8 cellular contexts compared by ENCODE assay signal in the genomic region with DNA sequence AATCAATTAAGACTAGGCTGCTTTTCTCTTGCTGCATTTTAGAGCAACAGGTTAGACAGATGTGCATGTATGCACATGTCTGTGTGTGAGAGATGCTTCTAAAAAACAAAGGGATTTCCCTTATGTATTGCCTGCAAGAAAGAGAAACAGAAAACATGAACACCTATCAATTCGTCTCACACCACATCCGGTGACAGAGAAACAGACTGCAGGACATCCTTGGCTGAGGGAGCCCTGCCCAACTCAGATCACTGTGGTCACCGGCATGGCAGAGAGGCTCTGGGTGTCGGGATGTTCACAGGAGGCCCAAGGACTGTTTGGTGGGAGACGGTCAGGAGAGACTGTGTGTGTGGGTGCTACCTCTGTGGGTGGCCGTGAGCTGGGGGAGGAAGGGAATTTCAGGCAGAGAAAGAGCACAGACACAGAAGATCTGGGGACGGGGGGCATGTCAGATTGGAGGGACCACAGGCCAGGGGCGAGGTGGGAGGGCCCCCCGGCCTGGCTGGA. TPM values are rescaled to one million over a fixed set of nuclear protein-coding genes. Genes with fewer than 3 reads are reported as not detected.
DNase-seq lines count a peak whose midpoint lies in the region; ATAC-seq and TF ChIP-seq lines count a peak whose summit lies in the region.

No MANE protein-coding gene starts in this region.

- POLR2A ChIA-PET in SK-N-SH (lab: Yijun Ruan, JAX) (no interaction called here), A673 (lab: Charles Lee; ENCODE audit: low non-redundant PET) (no interaction called here)

- BruUV-seq in A673 (replicated peaks; lab: Mats Ljungman, UMichigan): no TSS peak

- peaks cover 11% of the 10 kb centered on the region; the same call in 1 of the 2 replicates for H4K20me1 ChIP-seq in SK-N-SH (ENCODE audit: insufficient read depth)

- peaks cover 41% of the 10 kb centered on the region; the same call in 1 of the 2 replicates for H3K79me2 ChIP-seq in SK-N-SH (ENCODE audit: insufficient read depth)

- ATAC-seq in GM21423 (IDR thresholded peaks at IDR 0.05; ENCODE audit: unreplicated experiment) (peak; percentile 67), HG03575 (IDR thresholded peaks at IDR 0.05; ENCODE audit: extremely low read depth, insufficient number of reproducible peaks, low FRiP score, unreplicated experiment) (peak; percentile 64), left ventricle myocardium superior (peak; percentile 3)

- 97% methylated on average over 9 of the region's 9 CpGs for WGBS in SK-N-SH (ENCODE audit: low lambda C conversion rate)

- H3K4me1 ChIP-seq in SK-N-SH (ENCODE audit: control insufficient read depth in 1 of 2, insufficient read depth in 2 of 2, low read depth in 1 of 2, low read length in 1 of 2): peaks cover 6 to 10% of the 10 kb centered on the region in 2 experiments; a peak in 1 of 4 replicates
- no peaks in the 10 kb centered on the region for H3K4me1 ChIP-seq in A673 (ENCODE audit: insufficient read depth, low read length, poor library complexity, severe bottlenecking)

- H3K27me3 ChIP-seq in SK-N-SH (ENCODE audit: insufficient read depth) (no peaks in the 10 kb centered on the region), A673 (replicated peaks; ENCODE audit: insufficient read depth, low read depth, low read length, poor library complexity) (no peaks in the 10 kb centered on the region)

- no peaks in the 10 kb centered on the region for H3K9me2 ChIP-seq in SK-N-SH

- in situ Hi-C loops in GM13977 (cut with MboI; ENCODE audit: low pct_unique_long_range_greater_than_20kb, low sequenced_read_pairs, unreplicated experiment): loop anchor here (25.0 kb wide), 1 partner anchor 1163 kb away; no protein-coding TSS in a partner anchor

- CTCF ChIA-PET in SK-N-SH (lab: Yijun Ruan, JAX): interaction anchor here (3.5 kb wide), 1 partner anchor 148 kb away, joined by 16 read pairs; no protein-coding TSS in a partner anchor
- CTCF ChIA-PET in A673 (lab: Charles Lee): no interaction called here

- H3K4me2 ChIP-seq in SK-N-SH: no peak overlapping the region

- H3F3A ChIP-seq in SK-N-SH (replicated peaks; ENCODE audit: insufficient read depth): peaks cover 8% of the 10 kb centered on the region

- H3K27ac ChIP-seq in SK-N-SH (ENCODE audit: low read depth in 2 of 2, low read length in 1 of 2): no peak overlapping the region
- H3K27ac ChIP-seq in A673 (ENCODE audit: low read depth, low read length, poor library complexity, severe bottlenecking): no peak overlapping the region

- no peak overlapping the region for H3K9ac ChIP-seq in SK-N-SH

- DNase-seq in GM13977 (ENCODE audit: low spot score) (peak; percentile 71), left ventricle myocardium superior (no peak), SK-N-SH (no peak), A673 (ENCODE audit: low spot score) (no peak), SW480 (ENCODE audit: low spot score) (no peak), DMS 273 (lab: John Stamatoyannopoulos, UW; ENCODE audit: unreplicated experiment) (no peak)

- H3K4me3 ChIP-seq in SK-N-SH (ENCODE audit: low read depth in 2 of 2, low read length in 1 of 2) (no peak overlapping the region), A673 (ENCODE audit: low read depth, low read length, poor library complexity, severe bottlenecking) (no peak overlapping the region)

- intact Hi-C loops in left ventricle myocardium superior (cut with micrococcal nuclease) (loop anchor here (5.0 kb wide), 1 partner anchor 148 kb away; no protein-coding TSS in a partner anchor), A673 (cut with micrococcal nuclease; ENCODE audit: unreplicated experiment) (no loop called here)

- TF ChIP-seq CTCF in GM13977 (IDR thresholded peaks at IDR 0.05; ENCODE audit: extremely low read depth, insufficient read depth, missing control alignments) (no peak), SK-N-SH (IDR thresholded peaks at IDR 0.05) (no peak), A673 (conservative IDR thresholded peaks at IDR 0.05; ENCODE audit: low read depth, low read length) (no peak)

- no peak overlapping the region for H2AFZ ChIP-seq in SK-N-SH (ENCODE audit: low read depth)

- H3K36me3 ChIP-seq in SK-N-SH (replicated peaks in 1 of 2; ENCODE audit: control insufficient read depth in 1 of 2, insufficient read depth in 2 of 2, low read length in 1 of 2) (peaks cover 2 to 31% of the 10 kb centered on the region in 2 experiments), A673 (ENCODE audit: insufficient read depth, low read length, poor library complexity, severe bottlenecking) (no peaks in the 10 kb centered on the region)

- H3K9me3 ChIP-seq in SK-N-SH (no peaks in the 10 kb centered on the region), A673 (ENCODE audit: low read depth, low read length, poor library complexity, severe bottlenecking) (no peaks in the 10 kb centered on the region)

- TF ChIP-seq RAD21 in SK-N-SH (IDR thresholded peaks at IDR 0.05; ENCODE audit: low read length): no peak

- TF ChIP-seq EP300 in SK-N-SH (IDR thresholded peaks at IDR 0.05; ENCODE audit: borderline replicate concordance in 1 of 2, low read depth in 1 of 2, low read length in 1 of 2): no peak

TF ChIP-seq in SK-N-SH, 30 proteins besides CTCF, POLR2A, EP300 and RAD21:
- TF ChIP-seq, protein P1, sequence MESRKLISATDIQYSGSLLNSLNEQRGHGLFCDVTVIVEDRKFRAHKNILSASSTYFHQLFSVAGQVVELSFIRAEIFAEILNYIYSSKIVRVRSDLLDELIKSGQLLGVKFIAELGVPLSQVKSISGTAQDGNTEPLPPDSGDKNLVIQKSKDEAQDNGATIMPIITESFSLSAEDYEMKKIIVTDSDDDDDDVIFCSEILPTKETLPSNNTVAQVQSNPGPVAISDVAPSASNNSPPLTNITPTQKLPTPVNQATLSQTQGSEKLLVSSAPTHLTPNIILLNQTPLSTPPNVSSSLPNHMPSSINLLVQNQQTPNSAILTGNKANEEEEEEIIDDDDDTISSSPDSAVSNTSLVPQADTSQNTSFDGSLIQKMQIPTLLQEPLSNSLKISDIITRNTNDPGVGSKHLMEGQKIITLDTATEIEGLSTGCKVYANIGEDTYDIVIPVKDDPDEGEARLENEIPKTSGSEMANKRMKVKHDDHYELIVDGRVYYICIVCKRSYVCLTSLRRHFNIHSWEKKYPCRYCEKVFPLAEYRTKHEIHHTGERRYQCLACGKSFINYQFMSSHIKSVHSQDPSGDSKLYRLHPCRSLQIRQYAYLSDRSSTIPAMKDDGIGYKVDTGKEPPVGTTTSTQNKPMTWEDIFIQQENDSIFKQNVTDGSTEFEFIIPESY (IDR thresholded peaks at IDR 0.05; ENCODE audit: borderline replicate concordance, low read depth): no peak
- TF ChIP-seq NRF1 (IDR thresholded peaks at IDR 0.05; ENCODE audit: low read depth, low read length) (no peak), YY1 (IDR thresholded peaks at IDR 0.05; ENCODE audit: low read depth) (no peak), ELF1 (IDR thresholded peaks at IDR 0.05) (no peak), RXRA (IDR thresholded peaks at IDR 0.05; ENCODE audit: borderline replicate concordance, low read depth) (no peak), TCF12 (IDR thresholded peaks at IDR 0.05) (no peak), CHD2 (IDR thresholded peaks at IDR 0.05; ENCODE audit: low read length, partially characterized antibody) (no peak), MEF2A (IDR thresholded peaks at IDR 0.05; ENCODE audit: borderline replicate concordance, low read depth) (no peak)
- TF ChIP-seq, protein P2, sequence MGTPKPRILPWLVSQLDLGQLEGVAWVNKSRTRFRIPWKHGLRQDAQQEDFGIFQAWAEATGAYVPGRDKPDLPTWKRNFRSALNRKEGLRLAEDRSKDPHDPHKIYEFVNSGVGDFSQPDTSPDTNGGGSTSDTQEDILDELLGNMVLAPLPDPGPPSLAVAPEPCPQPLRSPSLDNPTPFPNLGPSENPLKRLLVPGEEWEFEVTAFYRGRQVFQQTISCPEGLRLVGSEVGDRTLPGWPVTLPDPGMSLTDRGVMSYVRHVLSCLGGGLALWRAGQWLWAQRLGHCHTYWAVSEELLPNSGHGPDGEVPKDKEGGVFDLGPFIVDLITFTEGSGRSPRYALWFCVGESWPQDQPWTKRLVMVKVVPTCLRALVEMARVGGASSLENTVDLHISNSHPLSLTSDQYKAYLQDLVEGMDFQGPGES (IDR thresholded peaks at IDR 0.05; ENCODE audit: low read depth, low read length): no peak
TF ChIP-seq in SK-N-SH: peak in this region for 0.

RNA-seq across cellular contexts. Expression of a gene that starts 24.9 kb away (rescaled TPM):
- total RNA-seq in left ventricle myocardium superior: 1,772 TPM
- polyA plus RNA-seq in SK-N-SH (2012; rRNA removed): 31.7 and 33.1 TPM in 2 replicates
- polyA plus RNA-seq in SK-N-SH (2012; cell fraction: cytosol; rRNA removed): 25.7 and 28.6 TPM in 2 replicates
- 23.6 and 27.0 TPM in 2 replicates for polyA plus RNA-seq in SK-N-SH (2012; cell fraction: nucleus; rRNA removed)
- total RNA-seq in A673 (2021): 3.2 and 4.7 TPM in 2 replicates

RNA-seq across cellular contexts. Expression of a gene that starts 36.6 kb away (rescaled TPM):
- total RNA-seq in left ventricle myocardium superior (18.6 TPM), A673 (2021) (21.5 and 24.8 TPM in 2 replicates)
- polyA plus RNA-seq in SK-N-SH (2012; rRNA removed): 7.6 and 8.5 TPM in 2 replicates
- polyA plus RNA-seq in SK-N-SH (2012; cell fraction: cytosol; rRNA removed): 10.4 and 14.9 TPM in 2 replicates
- 3.8 and 7.8 TPM in 2 replicates for polyA plus RNA-seq in SK-N-SH (2012; cell fraction: nucleus; rRNA removed)

RNA-seq across cellular contexts. Expression of a gene that starts 44.4 kb away (rescaled TPM):
- total RNA-seq in left ventricle myocardium superior: 9.8 TPM
- polyA plus RNA-seq in SK-N-SH (2012; rRNA removed): 5.7 and 6.6 TPM in 2 replicates
- polyA plus RNA-seq in SK-N-SH (2012; cell fraction: cytosol; rRNA removed): 5.2 and 6.4 TPM in 2 replicates
- polyA plus RNA-seq in SK-N-SH (2012; cell fraction: nucleus; rRNA removed): 8.1 and 8.7 TPM in 2 replicates
- 22.8 and 24.8 TPM in 2 replicates for total RNA-seq in A673 (2021)

Comparison
In these comparisons a context has a peak if more than half of its experiments do, and no peak if none do; other contexts are left out.
1. ATAC-seq: peak in every context shown above with its lines; median percentile 67 in GM21423; 64 in HG03575; 3 in left ventricle myocardium superior.
2. RNA of a gene that starts 24.9 kb away (total RNA-seq): 1,772 TPM in left ventricle myocardium superior (single experiment); 3.2 to 4.7 TPM in A673; every median in the first group is over 100 times any median in the second.